In the genomic region with DNA sequence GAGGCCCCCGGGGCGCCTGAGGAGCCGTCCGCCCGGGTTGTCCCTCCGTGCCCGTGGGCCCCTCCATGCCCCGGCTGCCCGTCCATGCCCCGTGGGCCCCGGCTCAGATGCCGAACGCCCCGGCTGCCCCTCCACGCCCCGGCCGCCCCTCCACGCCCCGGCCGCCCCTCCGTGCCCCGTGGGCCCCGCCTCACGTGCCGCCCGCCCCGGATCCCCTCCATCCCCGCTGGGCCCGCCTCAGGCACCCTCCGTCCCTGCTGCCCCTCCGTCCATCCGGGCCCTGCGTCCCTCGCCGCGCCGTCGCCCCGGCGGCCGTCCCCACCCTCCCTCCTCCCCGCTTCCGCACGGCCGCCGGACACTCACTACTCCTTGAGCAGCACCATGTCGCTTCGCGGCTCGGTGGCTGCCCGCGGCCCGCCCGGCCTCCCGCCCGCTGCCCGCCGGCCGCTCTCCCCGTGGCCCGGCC, we compare ENCODE assay signal across 8 cellular contexts. TPM values are rescaled to one million over a fixed set of nuclear protein-coding genes. Genes with fewer than 3 reads are reported as not detected.
DNase-seq lines count a peak whose midpoint lies in the region; ATAC-seq and TF ChIP-seq lines count a peak whose summit lies in the region.

No MANE protein-coding gene starts in this region.

- H3K79me1 ChIP-seq in H9 (ENCODE audit: insufficient read depth, low read depth, low read length, poor library complexity, severe bottlenecking) = peaks cover 11% of the 10 kb centered on the region

- peaks cover 11% of the 10 kb centered on the region; the same call in 1 of the 2 replicates for H3K4me1 ChIP-seq in H9 (ENCODE audit: insufficient read depth, low read length)
- H3K4me1 ChIP-seq in mucosa of descending colon (ENCODE audit: low read depth) = peaks cover 34% of the 10 kb centered on the region

- H2BK120ac ChIP-seq in H9 (ENCODE audit: low read depth, low read length, poor library complexity, severe bottlenecking) = no peak overlapping the region

- peak; percentile 28 for ATAC-seq in mucosa of descending colon

- H3K4me3 Mint-ChIP-seq in H9 = peak overlapping the region; percentile 73 to 84; a peak in 4 of 5 replicates

- WGBS in H9 (ENCODE audit: extremely low coverage, insufficient read length, low lambda C conversion rate) = no CpG with 5 or more reads among the region's 61 CpGs

- intact Hi-C loops in mucosa of descending colon (cut with DNase I, micrococcal nuclease) = no loop called here

- no peak overlapping the region for H3K9ac ChIP-seq in H9 (ENCODE audit: extremely low read depth, insufficient read length, low read length)

- peaks cover 0 to 12% (median 5%) of the 10 kb centered on the region in 3 experiments; a peak in 3 of 7 replicates for H3K36me3 Mint-ChIP-seq in H9 (ENCODE audit: insufficient read depth in 1 of 3, low read depth in 3 of 3)

- H2BK12ac ChIP-seq in H9 (ENCODE audit: insufficient read length, low read depth, low read length) = no peak overlapping the region

- peaks cover 30 to 33% of the 10 kb centered on the region in 2 experiments for H3K4me1 Mint-ChIP-seq in H9

- H3K27ac Mint-ChIP-seq in H9 = no peak overlapping the region

- no peak for TF ChIP-seq POLR2A in NB4 (IDR thresholded peaks at IDR 0.05; ENCODE audit: extremely low read depth, insufficient read length)

- H3K9me3 Mint-ChIP-seq in H9 = peaks cover 0 to 4% of the 10 kb centered on the region in 2 experiments; a peak in 1 of 5 replicates

- no peak overlapping the region for H2AFZ ChIP-seq in H9 (ENCODE audit: low read length)

- DNase-seq in DMS53 (lab: John Stamatoyannopoulos, UW) (peak; percentile 79), DMS53 treated with DMSO at 0.1 percent for 48 hours (lab: John Stamatoyannopoulos, UW; ENCODE audit: unreplicated experiment) (no peak), H9 (peak; percentile 65), NB4 (ENCODE audit: low read depth) (no peak), coronary artery (ENCODE audit: low spot score) (no peak), mucosa of descending colon (peak in 1 of 3 donors; percentile 74), NCI-H524 (lab: John Stamatoyannopoulos, UW) (no peak), COLO829 (ENCODE audit: low spot score) (no peak)

- H2BK20ac ChIP-seq in H9 (ENCODE audit: low read depth, low read length, poor library complexity, severe bottlenecking) = no peak overlapping the region

- H3K14ac ChIP-seq in H9 (ENCODE audit: insufficient read depth, low read length) = peak overlapping the region; percentile 79

- peak overlapping the region; percentile 21 for H3K18ac ChIP-seq in H9 (ENCODE audit: insufficient read length, low read depth, low read length)

- no peak overlapping the region for H3K4ac ChIP-seq in H9 (ENCODE audit: low read depth, low read length)

- H3K4me3 ChIP-seq in NB4 (ENCODE audit: low read depth, low read length) = peak overlapping the region; percentile 59
- H3K4me3 ChIP-seq in coronary artery = peak overlapping the region; percentile 88
- H3K4me3 ChIP-seq in mucosa of descending colon = peak overlapping the region; percentile 90

- H3K23ac ChIP-seq in H9 (ENCODE audit: insufficient read length, low read depth, low read length) = no peak overlapping the region

- H3K36me3 ChIP-seq in mucosa of descending colon (ENCODE audit: low read depth) = no peaks in the 10 kb centered on the region

- H3K23me2 ChIP-seq in H9 (ENCODE audit: insufficient read length, low read depth, low read length, poor library complexity, severe bottlenecking) = peaks cover 8% of the 10 kb centered on the region

- H4K91ac ChIP-seq in H9 (ENCODE audit: insufficient read length, low read depth, low read length) = no peak overlapping the region

- H2AK5ac ChIP-seq in H9 (ENCODE audit: insufficient read length, low read length) = no peak overlapping the region

- H3K56ac ChIP-seq in H9 (ENCODE audit: insufficient read length, low read depth, low read length) = no peak overlapping the region

- H3K4me2 ChIP-seq in H9 (ENCODE audit: insufficient read depth, insufficient read length, low read length) = peak overlapping the region; percentile 94

- H4K8ac ChIP-seq in H9 (replicated peaks; ENCODE audit: insufficient read length, low read depth, low read length) = no peak overlapping the region

- H4K5ac ChIP-seq in H9 (ENCODE audit: insufficient read length, low read depth, low read length) = no peak overlapping the region

- peaks cover 16% of the 10 kb centered on the region for H3K27me3 Mint-ChIP-seq in H9 (ENCODE audit: low read depth)

- no peak overlapping the region for H3T11ph ChIP-seq in H9 (ENCODE audit: low read length)

- H2BK5ac ChIP-seq in H9 (ENCODE audit: insufficient read length, low read length) = no peak overlapping the region

- H3K27me3 ChIP-seq in H9 (ENCODE audit: insufficient read depth, low read length) = no peaks in the 10 kb centered on the region

- no peak overlapping the region for H2BK15ac ChIP-seq in H9 (ENCODE audit: low read depth, low read length)

- H4K20me1 ChIP-seq in H9 (ENCODE audit: control insufficient read depth, insufficient read depth, insufficient read length) = no peaks in the 10 kb centered on the region

- H3K9me3 ChIP-seq in H9 (ENCODE audit: control insufficient read depth, low read depth, low read length) = no peaks in the 10 kb centered on the region
- no peaks in the 10 kb centered on the region for H3K9me3 ChIP-seq in mucosa of descending colon

- TF ChIP-seq CTCF in H9 (conservative IDR thresholded peaks at IDR 0.05) = no peak
- no peak for TF ChIP-seq CTCF in NB4 (IDR thresholded peaks at IDR 0.05; ENCODE audit: low read depth, low read length)
- no peak for TF ChIP-seq CTCF in coronary artery (IDR thresholded peaks at IDR 0.05)
- no peak for TF ChIP-seq CTCF in mucosa of descending colon (IDR thresholded peaks at IDR 0.05)

- peaks cover 17% of the 10 kb centered on the region; the same call in 1 of the 2 replicates for H3K79me2 ChIP-seq in H9 (ENCODE audit: insufficient read depth, low read length)

- H3K27ac ChIP-seq in H9 (ENCODE audit: insufficient read length, low read depth, low read length) = no peak overlapping the region
- H3K27ac ChIP-seq in coronary artery = peak overlapping the region; percentile 73 to 97

RNA-seq across cellular contexts. Expression of a gene that starts 0.4 kb away (rescaled TPM):
- total RNA-seq in H9 (2021) (68.9 and 74.2 TPM in 2 replicates), mucosa of descending colon (10 to 100 TPM; 63.3 to 90.8 (median 81.6) TPM)

RNA-seq across cellular contexts. Expression of a gene that starts 45.8 kb away (rescaled TPM):
- total RNA-seq in H9 (2021) (28.1 and 29.4 TPM in 2 replicates), mucosa of descending colon (10 to 100 TPM; 43.7 to 49.9 (median 47.6) TPM)

Comparison
In these comparisons a context has a peak if more than half of its experiments do, and no peak if none do; other contexts are left out.
1. DNase-seq: peak in DMS53 (single experiment) and H9 (single experiment); none in DMS53 treated with DMSO at 0.1 percent for 48 hours (single experiment), NB4 (single experiment), coronary artery (single experiment), NCI-H524 (0 of 2) and COLO829 (single experiment).
2. Peak in every context shown above with its lines, with median percentiles within 50 percentile points of each other: H3K4me3 ChIP-seq.